In the genomic region with DNA sequence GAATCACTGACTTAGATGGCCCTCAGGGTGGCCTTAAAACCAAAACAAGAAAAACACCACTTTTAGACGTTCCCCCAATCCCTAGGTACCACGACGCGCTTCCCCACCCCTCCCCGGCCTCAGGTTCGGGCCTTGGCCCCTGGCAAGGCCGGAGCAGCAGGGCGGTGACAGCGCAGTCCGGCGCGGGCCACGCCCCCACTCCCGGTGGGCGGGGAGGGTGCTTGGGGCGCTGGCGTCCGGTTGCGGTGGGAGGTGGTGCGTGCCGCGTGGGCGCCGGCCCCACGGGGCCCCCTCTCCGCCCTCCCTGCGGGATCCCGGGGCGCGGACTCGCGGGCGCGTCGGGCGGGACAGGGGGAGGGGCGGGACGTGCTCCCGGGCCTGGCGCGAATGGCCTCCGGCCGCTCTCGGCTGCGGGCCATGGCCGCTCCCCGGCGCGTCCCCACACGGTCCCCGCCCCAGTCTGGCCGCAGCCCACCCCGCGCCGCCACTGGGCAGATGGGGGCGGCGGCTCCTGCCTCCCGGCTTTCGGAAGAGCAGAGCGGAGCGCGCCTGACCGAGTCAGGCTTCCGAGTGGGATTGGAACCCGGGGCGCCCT, we compare ENCODE assay signal across 2 cellular contexts.
A peak's percentile ranks its signal among the peaks of the same experiment; 100 is the strongest.
TF ChIP-seq lines count a peak whose summit lies in the region.

No MANE protein-coding gene starts in this region.

TF ChIP-seq in GM12878, 131 proteins besides CTCF, POLR2A, EP300 and RAD21 (continued from another document):
- TF ChIP-seq GATAD2B (conservative IDR thresholded peaks at IDR 0.05; ENCODE audit: low read depth) = peak; percentile 76
- peak; percentile 76 for TF ChIP-seq BACH1 (IDR thresholded peaks at IDR 0.05; ENCODE audit: borderline replicate concordance)
- TF ChIP-seq, protein P1, sequence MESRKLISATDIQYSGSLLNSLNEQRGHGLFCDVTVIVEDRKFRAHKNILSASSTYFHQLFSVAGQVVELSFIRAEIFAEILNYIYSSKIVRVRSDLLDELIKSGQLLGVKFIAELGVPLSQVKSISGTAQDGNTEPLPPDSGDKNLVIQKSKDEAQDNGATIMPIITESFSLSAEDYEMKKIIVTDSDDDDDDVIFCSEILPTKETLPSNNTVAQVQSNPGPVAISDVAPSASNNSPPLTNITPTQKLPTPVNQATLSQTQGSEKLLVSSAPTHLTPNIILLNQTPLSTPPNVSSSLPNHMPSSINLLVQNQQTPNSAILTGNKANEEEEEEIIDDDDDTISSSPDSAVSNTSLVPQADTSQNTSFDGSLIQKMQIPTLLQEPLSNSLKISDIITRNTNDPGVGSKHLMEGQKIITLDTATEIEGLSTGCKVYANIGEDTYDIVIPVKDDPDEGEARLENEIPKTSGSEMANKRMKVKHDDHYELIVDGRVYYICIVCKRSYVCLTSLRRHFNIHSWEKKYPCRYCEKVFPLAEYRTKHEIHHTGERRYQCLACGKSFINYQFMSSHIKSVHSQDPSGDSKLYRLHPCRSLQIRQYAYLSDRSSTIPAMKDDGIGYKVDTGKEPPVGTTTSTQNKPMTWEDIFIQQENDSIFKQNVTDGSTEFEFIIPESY (IDR thresholded peaks at IDR 0.05) = no peak

TF ChIP-seq in HepG2, 621 proteins besides CTCF, POLR2A, EP300 and RAD21 (continued from another document and continues in another):
- no peak for TF ChIP-seq MIER3 (CRISPR knock-in tag; IDR thresholded peaks at IDR 0.05; ENCODE audit: borderline replicate concordance)
- peak; percentile 70; the same call in 1 of the 2 replicates for TF ChIP-seq ZNF160 (CRISPR knock-in tag; IDR thresholded peaks at IDR 0.05)
- peak; percentile 9; the same call in 1 of the 2 replicates for TF ChIP-seq ZNF331 (CRISPR knock-in tag; IDR thresholded peaks at IDR 0.05)
- TF ChIP-seq SRF (IDR thresholded peaks at IDR 0.05; ENCODE audit: low read depth, low read length) = no peak
- TF ChIP-seq, protein P2, sequence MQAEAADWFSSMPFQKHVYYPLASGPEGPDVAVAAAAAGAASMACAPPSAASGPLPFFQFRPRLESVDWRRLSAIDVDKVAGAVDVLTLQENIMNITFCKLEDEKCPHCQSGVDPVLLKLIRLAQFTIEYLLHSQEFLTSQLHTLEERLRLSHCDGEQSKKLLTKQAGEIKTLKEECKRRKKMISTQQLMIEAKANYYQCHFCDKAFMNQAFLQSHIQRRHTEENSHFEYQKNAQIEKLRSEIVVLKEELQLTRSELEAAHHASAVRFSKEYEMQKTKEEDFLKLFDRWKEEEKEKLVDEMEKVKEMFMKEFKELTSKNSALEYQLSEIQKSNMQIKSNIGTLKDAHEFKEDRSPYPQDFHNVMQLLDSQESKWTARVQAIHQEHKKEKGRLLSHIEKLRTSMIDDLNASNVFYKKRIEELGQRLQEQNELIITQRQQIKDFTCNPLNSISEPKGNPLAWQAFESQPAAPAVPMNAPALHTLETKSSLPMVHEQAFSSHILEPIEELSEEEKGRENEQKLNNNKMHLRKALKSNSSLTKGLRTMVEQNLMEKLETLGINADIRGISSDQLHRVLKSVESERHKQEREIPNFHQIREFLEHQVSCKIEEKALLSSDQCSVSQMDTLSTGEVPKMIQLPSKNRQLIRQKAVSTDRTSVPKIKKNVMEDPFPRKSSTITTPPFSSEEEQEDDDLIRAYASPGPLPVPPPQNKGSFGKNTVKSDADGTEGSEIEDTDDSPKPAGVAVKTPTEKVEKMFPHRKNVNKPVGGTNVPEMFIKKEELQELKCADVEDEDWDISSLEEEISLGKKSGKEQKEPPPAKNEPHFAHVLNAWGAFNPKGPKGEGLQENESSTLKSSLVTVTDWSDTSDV (CRISPR knock-in tag; IDR thresholded peaks at IDR 0.05) = peak; percentile 53; the same call in 1 of the 2 replicates
- TF ChIP-seq, protein P3, sequence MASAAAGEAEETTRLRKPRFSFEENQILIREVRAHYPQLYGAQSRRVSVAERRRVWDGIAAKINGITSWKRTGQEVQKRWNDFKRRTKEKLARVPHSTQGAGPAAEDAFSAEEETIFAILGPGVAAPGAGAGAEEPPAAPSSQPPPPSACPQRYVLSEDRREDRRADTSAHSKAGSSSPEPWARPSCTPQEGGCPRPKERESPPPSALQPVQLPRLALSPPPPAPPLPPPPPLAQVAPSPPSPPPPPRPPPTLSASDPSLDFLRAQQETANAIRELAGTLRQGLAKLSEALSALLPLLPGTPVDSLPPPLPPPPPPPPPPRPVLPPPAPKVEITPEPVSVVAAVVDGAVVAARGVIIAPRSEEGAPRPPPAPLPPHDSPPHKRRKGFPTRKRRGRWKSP (CRISPR knock-in tag; IDR thresholded peaks at IDR 0.05) = 0 out of 2 replicates have a peak, but pooled peaks have one; percentile 36
- TF ChIP-seq ZBTB20 (CRISPR knock-in tag; IDR thresholded peaks at IDR 0.05; ENCODE audit: borderline replicate concordance, low read depth) = no peak
- peak; percentile 67 for TF ChIP-seq SP4 (CRISPR knock-in tag; IDR thresholded peaks at IDR 0.05)
- no peak for TF ChIP-seq ZNF850 (CRISPR knock-in tag; conservative IDR thresholded peaks at IDR 0.05)
- TF ChIP-seq ELF1 (CRISPR knock-in tag; IDR thresholded peaks at IDR 0.05) = no peak
- TF ChIP-seq KAT8 (CRISPR knock-in tag; IDR thresholded peaks at IDR 0.05) = no peak
- TF ChIP-seq NR3C1 (CRISPR knock-in tag; IDR thresholded peaks at IDR 0.05) = no peak
- TF ChIP-seq RBM39 (IDR thresholded peaks at IDR 0.05; ENCODE audit: low read depth, low read length, poor library complexity, severe bottlenecking) = peak; percentile 15
- no peak for TF ChIP-seq ZNF780A (CRISPR knock-in tag; IDR thresholded peaks at IDR 0.05)
- no peak for TF ChIP-seq AGO1 (IDR thresholded peaks at IDR 0.05; ENCODE audit: low read depth, low read length, poor library complexity, severe bottlenecking)
- TF ChIP-seq TGIF2 (CRISPR knock-in tag; IDR thresholded peaks at IDR 0.05) = no peak
- TF ChIP-seq CCAR2 (optimal IDR thresholded peaks at IDR 0.05; ENCODE audit: low read depth, low read length) = no peak
- TF ChIP-seq, protein P4, sequence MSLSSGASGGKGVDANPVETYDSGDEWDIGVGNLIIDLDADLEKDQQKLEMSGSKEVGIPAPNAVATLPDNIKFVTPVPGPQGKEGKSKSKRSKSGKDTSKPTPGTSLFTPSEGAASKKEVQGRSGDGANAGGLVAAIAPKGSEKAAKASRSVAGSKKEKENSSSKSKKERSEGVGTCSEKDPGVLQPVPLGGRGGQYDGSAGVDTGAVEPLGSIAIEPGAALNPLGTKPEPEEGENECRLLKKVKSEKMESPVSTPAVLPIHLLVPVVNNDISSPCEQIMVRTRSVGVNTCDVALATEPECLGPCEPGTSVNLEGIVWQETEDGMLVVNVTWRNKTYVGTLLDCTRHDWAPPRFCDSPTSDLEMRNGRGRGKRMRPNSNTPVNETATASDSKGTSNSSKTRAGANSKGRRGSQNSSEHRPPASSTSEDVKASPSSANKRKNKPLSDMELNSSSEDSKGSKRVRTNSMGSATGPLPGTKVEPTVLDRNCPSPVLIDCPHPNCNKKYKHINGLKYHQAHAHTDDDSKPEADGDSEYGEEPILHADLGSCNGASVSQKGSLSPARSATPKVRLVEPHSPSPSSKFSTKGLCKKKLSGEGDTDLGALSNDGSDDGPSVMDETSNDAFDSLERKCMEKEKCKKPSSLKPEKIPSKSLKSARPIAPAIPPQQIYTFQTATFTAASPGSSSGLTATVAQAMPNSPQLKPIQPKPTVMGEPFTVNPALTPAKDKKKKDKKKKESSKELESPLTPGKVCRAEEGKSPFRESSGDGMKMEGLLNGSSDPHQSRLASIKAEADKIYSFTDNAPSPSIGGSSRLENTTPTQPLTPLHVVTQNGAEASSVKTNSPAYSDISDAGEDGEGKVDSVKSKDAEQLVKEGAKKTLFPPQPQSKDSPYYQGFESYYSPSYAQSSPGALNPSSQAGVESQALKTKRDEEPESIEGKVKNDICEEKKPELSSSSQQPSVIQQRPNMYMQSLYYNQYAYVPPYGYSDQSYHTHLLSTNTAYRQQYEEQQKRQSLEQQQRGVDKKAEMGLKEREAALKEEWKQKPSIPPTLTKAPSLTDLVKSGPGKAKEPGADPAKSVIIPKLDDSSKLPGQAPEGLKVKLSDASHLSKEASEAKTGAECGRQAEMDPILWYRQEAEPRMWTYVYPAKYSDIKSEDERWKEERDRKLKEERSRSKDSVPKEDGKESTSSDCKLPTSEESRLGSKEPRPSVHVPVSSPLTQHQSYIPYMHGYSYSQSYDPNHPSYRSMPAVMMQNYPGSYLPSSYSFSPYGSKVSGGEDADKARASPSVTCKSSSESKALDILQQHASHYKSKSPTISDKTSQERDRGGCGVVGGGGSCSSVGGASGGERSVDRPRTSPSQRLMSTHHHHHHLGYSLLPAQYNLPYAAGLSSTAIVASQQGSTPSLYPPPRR (CRISPR knock-in tag; IDR thresholded peaks at IDR 0.05; ENCODE audit: borderline replicate concordance) = no peak
- no peak for TF ChIP-seq TEAD2 (CRISPR knock-in tag; IDR thresholded peaks at IDR 0.05)
- TF ChIP-seq, protein P5, sequence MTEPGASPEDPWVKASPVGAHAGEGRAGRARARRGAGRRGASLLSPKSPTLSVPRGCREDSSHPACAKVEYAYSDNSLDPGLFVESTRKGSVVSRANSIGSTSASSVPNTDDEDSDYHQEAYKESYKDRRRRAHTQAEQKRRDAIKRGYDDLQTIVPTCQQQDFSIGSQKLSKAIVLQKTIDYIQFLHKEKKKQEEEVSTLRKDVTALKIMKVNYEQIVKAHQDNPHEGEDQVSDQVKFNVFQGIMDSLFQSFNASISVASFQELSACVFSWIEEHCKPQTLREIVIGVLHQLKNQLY (CRISPR knock-in tag; IDR thresholded peaks at IDR 0.05) = no peak
- peak; percentile 94 for TF ChIP-seq ZNF547 (CRISPR knock-in tag; IDR thresholded peaks at IDR 0.05)
- TF ChIP-seq, protein P6, sequence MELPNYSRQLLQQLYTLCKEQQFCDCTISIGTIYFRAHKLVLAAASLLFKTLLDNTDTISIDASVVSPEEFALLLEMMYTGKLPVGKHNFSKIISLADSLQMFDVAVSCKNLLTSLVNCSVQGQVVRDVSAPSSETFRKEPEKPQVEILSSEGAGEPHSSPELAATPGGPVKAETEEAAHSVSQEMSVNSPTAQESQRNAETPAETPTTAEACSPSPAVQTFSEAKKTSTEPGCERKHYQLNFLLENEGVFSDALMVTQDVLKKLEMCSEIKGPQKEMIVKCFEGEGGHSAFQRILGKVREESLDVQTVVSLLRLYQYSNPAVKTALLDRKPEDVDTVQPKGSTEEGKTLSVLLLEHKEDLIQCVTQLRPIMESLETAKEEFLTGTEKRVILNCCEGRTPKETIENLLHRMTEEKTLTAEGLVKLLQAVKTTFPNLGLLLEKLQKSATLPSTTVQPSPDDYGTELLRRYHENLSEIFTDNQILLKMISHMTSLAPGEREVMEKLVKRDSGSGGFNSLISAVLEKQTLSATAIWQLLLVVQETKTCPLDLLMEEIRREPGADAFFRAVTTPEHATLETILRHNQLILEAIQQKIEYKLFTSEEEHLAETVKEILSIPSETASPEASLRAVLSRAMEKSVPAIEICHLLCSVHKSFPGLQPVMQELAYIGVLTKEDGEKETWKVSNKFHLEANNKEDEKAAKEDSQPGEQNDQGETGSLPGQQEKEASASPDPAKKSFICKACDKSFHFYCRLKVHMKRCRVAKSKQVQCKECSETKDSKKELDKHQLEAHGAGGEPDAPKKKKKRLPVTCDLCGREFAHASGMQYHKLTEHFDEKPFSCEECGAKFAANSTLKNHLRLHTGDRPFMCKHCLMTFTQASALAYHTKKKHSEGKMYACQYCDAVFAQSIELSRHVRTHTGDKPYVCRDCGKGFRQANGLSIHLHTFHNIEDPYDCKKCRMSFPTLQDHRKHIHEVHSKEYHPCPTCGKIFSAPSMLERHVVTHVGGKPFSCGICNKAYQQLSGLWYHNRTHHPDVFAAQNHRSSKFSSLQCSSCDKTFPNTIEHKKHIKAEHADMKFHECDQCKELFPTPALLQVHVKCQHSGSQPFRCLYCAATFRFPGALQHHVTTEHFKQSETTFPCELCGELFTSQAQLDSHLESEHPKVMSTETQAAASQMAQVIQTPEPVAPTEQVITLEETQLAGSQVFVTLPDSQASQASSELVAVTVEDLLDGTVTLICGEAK (IDR thresholded peaks at IDR 0.05) = no peak
- TF ChIP-seq, protein P6 (CRISPR knock-in tag; IDR thresholded peaks at IDR 0.05) = peak; percentile 58
- peak; percentile 60 for TF ChIP-seq POLR2G (IDR thresholded peaks at IDR 0.05; ENCODE audit: low read depth, low read length)
- TF ChIP-seq, protein P7, sequence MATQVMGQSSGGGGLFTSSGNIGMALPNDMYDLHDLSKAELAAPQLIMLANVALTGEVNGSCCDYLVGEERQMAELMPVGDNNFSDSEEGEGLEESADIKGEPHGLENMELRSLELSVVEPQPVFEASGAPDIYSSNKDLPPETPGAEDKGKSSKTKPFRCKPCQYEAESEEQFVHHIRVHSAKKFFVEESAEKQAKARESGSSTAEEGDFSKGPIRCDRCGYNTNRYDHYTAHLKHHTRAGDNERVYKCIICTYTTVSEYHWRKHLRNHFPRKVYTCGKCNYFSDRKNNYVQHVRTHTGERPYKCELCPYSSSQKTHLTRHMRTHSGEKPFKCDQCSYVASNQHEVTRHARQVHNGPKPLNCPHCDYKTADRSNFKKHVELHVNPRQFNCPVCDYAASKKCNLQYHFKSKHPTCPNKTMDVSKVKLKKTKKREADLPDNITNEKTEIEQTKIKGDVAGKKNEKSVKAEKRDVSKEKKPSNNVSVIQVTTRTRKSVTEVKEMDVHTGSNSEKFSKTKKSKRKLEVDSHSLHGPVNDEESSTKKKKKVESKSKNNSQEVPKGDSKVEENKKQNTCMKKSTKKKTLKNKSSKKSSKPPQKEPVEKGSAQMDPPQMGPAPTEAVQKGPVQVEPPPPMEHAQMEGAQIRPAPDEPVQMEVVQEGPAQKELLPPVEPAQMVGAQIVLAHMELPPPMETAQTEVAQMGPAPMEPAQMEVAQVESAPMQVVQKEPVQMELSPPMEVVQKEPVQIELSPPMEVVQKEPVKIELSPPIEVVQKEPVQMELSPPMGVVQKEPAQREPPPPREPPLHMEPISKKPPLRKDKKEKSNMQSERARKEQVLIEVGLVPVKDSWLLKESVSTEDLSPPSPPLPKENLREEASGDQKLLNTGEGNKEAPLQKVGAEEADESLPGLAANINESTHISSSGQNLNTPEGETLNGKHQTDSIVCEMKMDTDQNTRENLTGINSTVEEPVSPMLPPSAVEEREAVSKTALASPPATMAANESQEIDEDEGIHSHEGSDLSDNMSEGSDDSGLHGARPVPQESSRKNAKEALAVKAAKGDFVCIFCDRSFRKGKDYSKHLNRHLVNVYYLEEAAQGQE (IDR thresholded peaks at IDR 0.05; ENCODE audit: borderline replicate concordance in 1 of 2, low read depth in 1 of 2, low read length in 2 of 2) = no peak
